20 cellular contexts compared by ENCODE assay signal in genomic region chr3:197573048-197573767, GRCh38. TPM values are rescaled to one million over a fixed set of nuclear protein-coding genes. Genes with fewer than 3 reads are reported as not detected.
DNase-seq lines count a peak whose midpoint lies in the region; ATAC-seq and TF ChIP-seq lines count a peak whose summit lies in the region.
"Had no signal": no experiment of that assay in that cellular context is flagged by ENCODE, and none has a peak within 500 bp of the region (broad histone marks: within the 10 kb centered on the region; RNA-seq: fewer than 3 reads in every experiment).

No MANE protein-coding gene starts in this region.

- H2AFZ ChIP-seq in parathyroid adenoma: peak overlapping the region; percentile 30

- TF ChIP-seq CTCF in parathyroid adenoma (IDR thresholded peaks at IDR 0.05) (no peak), upper lobe of right lung (IDR thresholded peaks at IDR 0.05) (no peak)

- H3K4me3 ChIP-seq in parathyroid adenoma (ENCODE audit: low read depth, low read length) (no peak overlapping the region), upper lobe of right lung (no peak overlapping the region)
- H3K4me3 ChIP-seq: SJSA1 had no signal

- intact Hi-C loops in upper lobe of right lung (cut with DNase I): no loop called here

- DNase-seq in DMS53 (lab: John Stamatoyannopoulos, UW): peak; percentile 32
- no peak for DNase-seq in DMS53 treated with DMSO at 0.1 percent for 48 hours (lab: John Stamatoyannopoulos, UW; ENCODE audit: unreplicated experiment)
- no peak for DNase-seq in caudate nucleus (lab: John Stamatoyannopoulos, UW)
- peak; percentile 86 for DNase-seq in left lobe of liver (ENCODE audit: low spot score)
- DNase-seq in upper lobe of right lung: no peak
- DNase-seq in NCI-H187 treated with DMSO at 0.1 percent for 48 hours (lab: John Stamatoyannopoulos, UW): no peak
- DNase-seq in activated CD4-positive, alpha-beta T cell treated with anti-CD3 and anti-CD28 coated beads, Interleukin-2, amount 50 U/mL, for 1 hour: no peak
- DNase-seq: Calu3; CD8-positive, alpha-beta memory T cell; IMR-90; MM.1S; NCI-H2029 treated with DMSO at 0.1 percent for 48 hours; NCI-H526 treated with DMSO at 0.1 percent for 48 hours; Right ventricle myocardium superior; RPMI8226 had no signal

- no peaks in the 10 kb centered on the region for H3K36me3 ChIP-seq in parathyroid adenoma (ENCODE audit: control insufficient read depth, insufficient read depth, low read length)
- H3K36me3 ChIP-seq in upper lobe of right lung: no peaks in the 10 kb centered on the region
- H3K36me3 ChIP-seq: SJSA1 had no signal

- H3K27me3 ChIP-seq in parathyroid adenoma (ENCODE audit: control insufficient read depth, insufficient read depth, low read length): no peaks in the 10 kb centered on the region
- H3K27me3 ChIP-seq in upper lobe of right lung: peaks cover 4% of the 10 kb centered on the region
- H3K27me3 ChIP-seq: SJSA1 had no signal

- H3K79me2 ChIP-seq in parathyroid adenoma: no peaks in the 10 kb centered on the region

- peak overlapping the region; percentile 11 for H3K27ac ChIP-seq in caudate nucleus (ENCODE audit: low read depth, low read length)
- H3K27ac ChIP-seq in parathyroid adenoma: no peak overlapping the region
- H3K27ac ChIP-seq in upper lobe of right lung: no peak overlapping the region
- H3K27ac ChIP-seq: 22Rv1, KMS-11, SJSA1 had no signal

- no peak overlapping the region for H3K4me2 ChIP-seq in parathyroid adenoma (ENCODE audit: low read length)
- H3K4me2 ChIP-seq: KMS-11 had no signal

- no peaks in the 10 kb centered on the region for H3K9me3 ChIP-seq in parathyroid adenoma (ENCODE audit: control insufficient read depth, low read length)
- H3K9me3 ChIP-seq in upper lobe of right lung: no peaks in the 10 kb centered on the region
- H3K9me3 ChIP-seq: SJSA1 had no signal

- peaks cover 3% of the 10 kb centered on the region for H3K4me1 ChIP-seq in parathyroid adenoma
- H3K4me1 ChIP-seq in upper lobe of right lung: no peaks in the 10 kb centered on the region
- H3K4me1 ChIP-seq: SJSA1 had no signal

- no peak overlapping the region for H3K9ac ChIP-seq in parathyroid adenoma
- H3K9ac ChIP-seq: KMS-11 had no signal

- ATAC-seq in left lobe of liver (peak; percentile 81), upper lobe of right lung (no peak)

RNA-seq across cellular contexts. Expression of gene BDH1, which starts 17.4 kb away (rescaled TPM):
- 279 TPM for total RNA-seq in left lobe of liver
- total RNA-seq in upper lobe of right lung: 12.5 TPM
- total RNA-seq: G401 had no signal

Comparison
In these comparisons a context has a peak if more than half of its experiments do, and no peak if none do; other contexts are left out.
1. DNase-seq: peak in DMS53 (single experiment) and left lobe of liver (single experiment); none in DMS53 treated with DMSO at 0.1 percent for 48 hours (single experiment), caudate nucleus (0 of 61), upper lobe of right lung (single experiment), NCI-H187 treated with DMSO at 0.1 percent for 48 hours (single experiment) and activated CD4-positive, alpha-beta T cell treated with anti-CD3 and anti-CD28 coated beads, Interleukin-2, amount 50 U/mL, for 1 hour (single experiment).
2. RNA of gene BDH1, which starts 17.4 kb away (total RNA-seq): 279 TPM in left lobe of liver (single experiment); 12.5 TPM in upper lobe of right lung (single experiment); every median in the first group is over 10 times any median in the second.